ENCODE assay signal across 22 cellular contexts in genomic region chr4:98501383-98501782, GRCh38.
"Had no signal": no experiment of that assay in that cellular context is flagged by ENCODE, and none has a peak within 500 bp of the region (broad histone marks: within the 10 kb centered on the region; RNA-seq: fewer than 3 reads in every experiment).

No MANE protein-coding gene starts in this region.

- DNase-seq: activated CD4-positive, alpha-beta T cell treated with anti-CD3 and anti-CD28 coated beads for 36 hours; activated naive CD4-positive, alpha-beta T cell treated with anti-CD3 and anti-CD28 coated beads, Interleukin-2, amount 10 ng/mL, durations not matched to agents 7 days and 5 days; amniotic stem cell; body of pancreas; cortex of kidney; effector memory CD8-positive, alpha-beta T cell; foreskin melanocyte; heart left ventricle; mammary epithelial cell; nephron progenitor cell; stimulated activated CD4-positive, alpha-beta T cell treated with anti-CD3 and anti-CD28 coated beads, Interleukin-12 subunit alpha, Interleukin-12 subunit beta, amount 100 ng/mL, for 4 hours; stimulated activated CD4-positive, alpha-beta T cell treated with anti-CD3 and anti-CD28 coated beads, Interleukin-2, amount 100 ng/mL, for 48 hours; stimulated activated naive CD8-positive, alpha-beta T cell treated with anti-CD3 and anti-CD28 coated beads, Interleukin-15, Interleukin-2, amounts not matched to agents 100 U/mL and 50 U/mL, for 24 hours; T1000; WERI-Rb-1 had no signal

- H3K36me3 ChIP-seq: heart left ventricle, prostate gland, suprapubic skin had no signal

- H3K27me3 Mint-ChIP-seq: activated CD4-positive, alpha-beta T cell treated with anti-CD3 and anti-CD28 coated beads for 36 hours; activated naive CD4-positive, alpha-beta T cell treated with anti-CD3 and anti-CD28 coated beads, Interleukin-2, amount 10 ng/mL, durations not matched to agents 7 days and 5 days; central memory CD8-positive, alpha-beta T cell; effector memory CD8-positive, alpha-beta T cell; type B pancreatic cell had no signal

- H3K27me3 ChIP-seq: body of pancreas, heart left ventricle, suprapubic skin had no signal

- H3K4me1 ChIP-seq: body of pancreas, prostate gland had no signal

- H3K4me3 Mint-ChIP-seq: activated CD4-positive, alpha-beta T cell treated with anti-CD3 and anti-CD28 coated beads for 36 hours; activated naive CD4-positive, alpha-beta T cell treated with anti-CD3 and anti-CD28 coated beads, Interleukin-2, amount 10 ng/mL, durations not matched to agents 7 days and 5 days; central memory CD8-positive, alpha-beta T cell; effector memory CD8-positive, alpha-beta T cell; nephron progenitor cell; type B pancreatic cell had no signal

- H3K27ac ChIP-seq: body of pancreas, heart left ventricle, prostate gland, suprapubic skin, WERI-Rb-1 had no signal

- H3K4me3 ChIP-seq: body of pancreas, heart left ventricle, prostate gland, suprapubic skin had no signal

- H3K27ac Mint-ChIP-seq: activated CD4-positive, alpha-beta T cell treated with anti-CD3 and anti-CD28 coated beads for 36 hours; activated naive CD4-positive, alpha-beta T cell treated with anti-CD3 and anti-CD28 coated beads, Interleukin-2, amount 10 ng/mL, durations not matched to agents 7 days and 5 days; activated T-helper 2 cell treated with anti-CD3 and anti-CD28 coated beads, Interferon-gamma antibody, Interleukin-2, Interleukin-4, amounts not matched to agents 10 μg/mL and 5 μg/mL and 100 μg/mL, durations not matched to agents 14 hours and 24 hours and 36 hours; nephron progenitor cell; type B pancreatic cell had no signal

- ATAC-seq: activated CD4-positive, alpha-beta T cell treated with anti-CD3 and anti-CD28 coated beads for 36 hours; body of pancreas; effector memory CD8-positive, alpha-beta T cell; heart left ventricle; left lobe of liver; sciatic nerve; stimulated activated naive CD8-positive, alpha-beta T cell treated with anti-CD3 and anti-CD28 coated beads, Interleukin-15, Interleukin-2, amounts not matched to agents 100 U/mL and 50 U/mL, for 24 hours had no signal

- H3K9me3 Mint-ChIP-seq: activated naive CD4-positive, alpha-beta T cell treated with anti-CD3 and anti-CD28 coated beads, Interleukin-2, amount 10 ng/mL, durations not matched to agents 7 days and 5 days; nephron progenitor cell; type B pancreatic cell had no signal

- H3K9me3 ChIP-seq: body of pancreas, heart left ventricle, prostate gland, suprapubic skin had no signal
